In the genomic region with DNA sequence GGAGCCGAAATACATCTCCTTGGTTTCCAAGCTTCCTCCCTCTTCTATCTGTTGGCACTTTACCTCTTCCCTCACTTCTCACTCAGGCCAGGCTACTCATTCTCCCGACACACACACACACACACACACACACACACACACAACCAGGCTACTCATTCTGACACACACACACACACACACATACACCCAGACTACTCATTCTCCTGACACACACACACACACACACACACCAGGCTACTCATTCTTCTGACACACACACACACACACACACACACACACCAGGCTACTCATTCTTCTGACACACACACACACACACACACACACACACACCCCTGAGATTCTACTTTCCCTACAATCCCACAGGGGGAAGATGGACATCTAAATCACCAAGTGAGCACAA, we compare ENCODE assay signal across 8 cellular contexts. TPM values are rescaled to one million over a fixed set of nuclear protein-coding genes. Genes with fewer than 3 reads are reported as not detected.
A peak's percentile ranks its signal among the peaks of the same experiment; 100 is the strongest.
DNase-seq lines count a peak whose midpoint lies in the region; ATAC-seq, FAIRE-seq and TF ChIP-seq lines count a peak whose summit lies in the region.
"Not testable (repeated sequence)": the region's sequence is repeated elsewhere in the genome, so short reads cannot be mapped to it uniquely, and the experiment has no call there.

No MANE protein-coding gene starts in this region.

- H4K20me1 ChIP-seq in H9 (ENCODE audit: control insufficient read depth, insufficient read depth, insufficient read length); H1 (replicated peaks in 1 of 2; ENCODE audit: control insufficient read depth in 1 of 2, insufficient read depth in 2 of 2, low read length in 2 of 2); HepG2 (ENCODE audit: insufficient read depth, low read length): not testable (repeated sequence)

- not testable (repeated sequence) for H3K27ac ChIP-seq in AG04450 (ENCODE audit: low read depth, low read length); H9 (ENCODE audit: insufficient read length, low read depth, low read length); H1 (ENCODE audit: low read depth, low read length); HepG2 (ENCODE audit: extremely low read length, insufficient read depth, low read length)

- not testable (repeated sequence) for H2AK5ac ChIP-seq in H9 (ENCODE audit: insufficient read length, low read length); H1 (ENCODE audit: low read depth, low read length)

- TF ChIP-seq EP300 in H1 (IDR thresholded peaks at IDR 0.05; ENCODE audit: borderline replicate concordance in 1 of 2, low read depth in 2 of 2, low read length in 2 of 2); HepG2 (IDR thresholded peaks at IDR 0.05; ENCODE audit: low read depth in 2 of 2, low read length in 2 of 2); HepG2 (CRISPR knock-in tag; IDR thresholded peaks at IDR 0.05; ENCODE audit: borderline replicate concordance): not testable (repeated sequence)

- not testable (repeated sequence) for H3K14ac ChIP-seq in H9 (ENCODE audit: insufficient read depth, low read length); H1 (ENCODE audit: insufficient read length)

- H3K4me1 Mint-ChIP-seq in H9 = not testable (repeated sequence)

- intact Hi-C loops in HepG2 (cut with micrococcal nuclease; ENCODE audit: unreplicated experiment) = not testable (repeated sequence)

- not testable (repeated sequence) for H2AFZ ChIP-seq in H9 (ENCODE audit: low read length); H1 (ENCODE audit: low read length); HepG2 (ENCODE audit: low read length)

- H3K27me3 ChIP-seq in AG04450 (ENCODE audit: control insufficient read depth, insufficient read depth, low read length); H9 (ENCODE audit: insufficient read depth, low read length); H1 (replicated peaks in 1 of 4; ENCODE audit: control insufficient read depth in 3 of 4, extremely low read depth in 1 of 4, insufficient read depth in 3 of 4, low read length in 3 of 4); HepG2 (ENCODE audit: control insufficient read depth in 1 of 2, insufficient read depth in 2 of 2, low read length in 2 of 2): not testable (repeated sequence)

- not testable (repeated sequence) for H4K91ac ChIP-seq in H9 (ENCODE audit: insufficient read length, low read depth, low read length); H1 (replicated peaks; ENCODE audit: insufficient read length, low read length)

- not testable (repeated sequence) for H3K9me3 ChIP-seq in AG04450 (ENCODE audit: control insufficient read depth, insufficient read depth, low read length); H9 (ENCODE audit: control insufficient read depth, low read depth, low read length); H1 (ENCODE audit: insufficient read depth in 2 of 2, low read depth in 1 of 2, low read length in 1 of 2); HepG2 (ENCODE audit: low read length)

- TF ChIP-seq CTCF in AG04450 (IDR thresholded peaks at IDR 0.05; ENCODE audit: low read depth, low read length); H9 (conservative IDR thresholded peaks at IDR 0.05); astrocyte of the spinal cord (IDR thresholded peaks at IDR 0.05; ENCODE audit: low read depth, low read length); H1 (IDR thresholded peaks at IDR 0.05; ENCODE audit: control extremely low read depth in 1 of 3, insufficient read depth in 1 of 3, low read depth in 1 of 3, low read length in 3 of 3); fibroblast of the aortic adventitia (IDR thresholded peaks at IDR 0.05; ENCODE audit: insufficient read depth, low read length); HepG2 (CRISPR knock-in tag; IDR thresholded peaks at IDR 0.05): not testable (repeated sequence)

- not testable (repeated sequence) for H3K4me3 Mint-ChIP-seq in H9

- H3K36me3 Mint-ChIP-seq in H9 (ENCODE audit: insufficient read depth in 1 of 3, low read depth in 3 of 3) = peaks cover 0 to 40% (median 31%) of the 10 kb centered on the region in 3 experiments; a peak in 5 of 7 replicates

- H3K23ac ChIP-seq in H9 (ENCODE audit: insufficient read length, low read depth, low read length); H1 (ENCODE audit: insufficient read length): not testable (repeated sequence)

- CTCF ChIA-PET in AG04450 (lab: Charles Lee); HepG2 (lab: Yijun Ruan, JAX; ENCODE audit: low intra/inter-chr PET ratio, low total read pairs): not testable (repeated sequence)
- CTCF ChIA-PET in H1 (lab: Charles Lee; ENCODE audit: partially characterized antibody) = interaction anchor here (0.6 kb wide), 1 partner anchor 554 kb away, joined by 3 read pairs; no protein-coding TSS in a partner anchor

- H2BK15ac ChIP-seq in H9 (ENCODE audit: low read depth, low read length); H1 (ENCODE audit: low read length): not testable (repeated sequence)

- not testable (repeated sequence) for H4K5ac ChIP-seq in H9 (ENCODE audit: insufficient read length, low read depth, low read length); H1 (ENCODE audit: insufficient read length, low read depth, low read length)

- H3K27ac Mint-ChIP-seq in H9 = peak overlapping the region in 2 of 3 experiments; percentile 23 to 37; a peak in 2 of 7 replicates

- H3K23me2 ChIP-seq in H9 (ENCODE audit: insufficient read length, low read depth, low read length, poor library complexity, severe bottlenecking); H1 (ENCODE audit: low read depth, low read length): not testable (repeated sequence)

- H3K4ac ChIP-seq in H9 (ENCODE audit: low read depth, low read length); H1 (replicated peaks; ENCODE audit: insufficient read length, low read depth, low read length): not testable (repeated sequence)

- H3K79me2 ChIP-seq in H9 (ENCODE audit: insufficient read depth, low read length); H1 (ENCODE audit: control insufficient read depth in 1 of 2, insufficient read depth in 2 of 2, low read length in 2 of 2); HepG2 (ENCODE audit: insufficient read depth, low read length): not testable (repeated sequence)

- not testable (repeated sequence) for H3K79me1 ChIP-seq in H9 (ENCODE audit: insufficient read depth, low read depth, low read length, poor library complexity, severe bottlenecking); H1 (ENCODE audit: low read depth, low read length)

- not testable (repeated sequence) for H3K9ac ChIP-seq in H9 (ENCODE audit: extremely low read depth, insufficient read length, low read length); H1 (replicated peaks in 1 of 4; ENCODE audit: extremely low read depth in 1 of 4, low read depth in 3 of 4, low read length in 3 of 4); HepG2 (ENCODE audit: insufficient read depth, low read depth, low read length)

- TF ChIP-seq RAD21 in H1 (IDR thresholded peaks at IDR 0.05 in 1 of 2, conservative IDR thresholded peaks at IDR 0.05 in 1 of 2; ENCODE audit: low read depth in 2 of 2, low read length in 2 of 2); HepG2 (CRISPR knock-in tag; IDR thresholded peaks at IDR 0.05): not testable (repeated sequence)

- in situ Hi-C loops in astrocyte of the spinal cord (cut with HindIII; ENCODE audit: low sequenced_read_pairs); HepG2 (cut with HindIII; ENCODE audit: extremely low pct_ligation_motif_present, low pct_unique_long_range_greater_than_20kb): not testable (repeated sequence)

- H3K36me3 ChIP-seq in H1 (ENCODE audit: control insufficient read depth in 2 of 4, insufficient read depth in 4 of 4, low read length in 3 of 4) (peaks cover 2 to 19% (median 4%) of the 10 kb centered on the region in 4 experiments; a peak in 3 of 8 replicates), HepG2 (replicated peaks in 1 of 2; ENCODE audit: control insufficient read depth in 1 of 2, insufficient read depth in 2 of 2, low read length in 2 of 2) (peaks cover 9 to 49% of the 10 kb centered on the region in 2 experiments)

- DNase-seq in AG04450 (ENCODE audit: low read depth, low spot score) (peak; percentile 26), RPMI7951 (ENCODE audit: low read depth) (peak; percentile 8), astrocyte of the spinal cord (ENCODE audit: low read depth, low spot score) (peak; percentile 58), fibroblast of the aortic adventitia (ENCODE audit: low read depth) (peak; percentile 89), renal cortical epithelial cell (ENCODE audit: low read depth) (peak; percentile 79)
- DNase-seq in H9; H1 (ENCODE audit: low read depth in 1 of 2, low spot score in 2 of 2); HepG2 (ENCODE audit: low spot score): not testable (repeated sequence)

- H3K18ac ChIP-seq in H9 (ENCODE audit: insufficient read length, low read depth, low read length); H1 (ENCODE audit: extremely low read depth, low read length): not testable (repeated sequence)

- not testable (repeated sequence) for ATAC-seq in HepG2

- not testable (repeated sequence) for H3K27me3 Mint-ChIP-seq in H9 (ENCODE audit: low read depth)

- H3K9me3 Mint-ChIP-seq in H9 = not testable (repeated sequence)

- not testable (repeated sequence) for H2BK20ac ChIP-seq in H9 (ENCODE audit: low read depth, low read length, poor library complexity, severe bottlenecking); H1 (ENCODE audit: low read length)

- not testable (repeated sequence) for H2BK5ac ChIP-seq in H9 (ENCODE audit: insufficient read length, low read length); H1 (ENCODE audit: low read depth, low read length)

- H3K4me1 ChIP-seq in H9 (ENCODE audit: insufficient read depth, low read length); H1 (replicated peaks in 1 of 4; ENCODE audit: control insufficient read depth in 3 of 4, insufficient read depth in 4 of 4, low read length in 3 of 4); HepG2 (ENCODE audit: insufficient read depth, low read length): not testable (repeated sequence)

- not testable (repeated sequence) for H3K56ac ChIP-seq in H9 (ENCODE audit: insufficient read length, low read depth, low read length)
- H3K56ac ChIP-seq in H1 (replicated peaks; ENCODE audit: insufficient read length, low read depth, low read length) = peak overlapping the region; percentile 71

- H3K4me3 ChIP-seq in AG04450 (ENCODE audit: low read depth, low read length); astrocyte of the spinal cord (ENCODE audit: low read depth, low read length); H1 (ENCODE audit: extremely low read depth in 1 of 4, insufficient read depth in 2 of 4, low read depth in 3 of 4, low read length in 4 of 4); fibroblast of the aortic adventitia (ENCODE audit: low read depth, low read length); HepG2 (replicated peaks in 1 of 3; ENCODE audit: insufficient read depth in 1 of 3, low read depth in 2 of 3, low read length in 3 of 3): not testable (repeated sequence)

- POLR2A ChIA-PET in AG04450 (lab: Yijun Ruan, JAX); H1 (lab: Charles Lee; ENCODE audit: partially characterized antibody); HepG2 (lab: Yijun Ruan, JAX): not testable (repeated sequence)

- H2BK120ac ChIP-seq in H9 (ENCODE audit: low read depth, low read length, poor library complexity, severe bottlenecking); H1 (replicated peaks; ENCODE audit: low read depth, low read length): not testable (repeated sequence)

- not testable (repeated sequence) for FAIRE-seq in H1 (lab: Jason Lieb, UNC)
- FAIRE-seq in HepG2 (lab: Jason Lieb, UNC) = peak; percentile 15

- not testable (repeated sequence) for TF ChIP-seq POLR2A in H1 (IDR thresholded peaks at IDR 0.05; ENCODE audit: control extremely low read depth in 1 of 2, low read depth in 2 of 2, low read length in 2 of 2); HepG2 (IDR thresholded peaks at IDR 0.05; ENCODE audit: insufficient read depth in 1 of 2, low read depth in 2 of 2, low read length in 2 of 2)

- BruUV-seq in HepG2 (replicated peaks; lab: Mats Ljungman, UMichigan) = not testable (repeated sequence)

- not testable (repeated sequence) for H2BK12ac ChIP-seq in H9 (ENCODE audit: insufficient read length, low read depth, low read length); H1 (ENCODE audit: low read depth, low read length)

- not testable (repeated sequence) for H3K4me2 ChIP-seq in H9 (ENCODE audit: insufficient read depth, insufficient read length, low read length); H1 (ENCODE audit: insufficient read depth in 1 of 2, low read depth in 2 of 2, low read length in 2 of 2); HepG2 (ENCODE audit: low read depth, low read length)

- WGBS in H9 (ENCODE audit: extremely low coverage, insufficient read length, low lambda C conversion rate) = no CpG with 5 or more reads among the region's 2 CpGs
- WGBS in H1 (ENCODE audit: extremely low coverage in 1 of 2, insufficient coverage in 1 of 2, insufficient read length in 1 of 2, insufficient replicate concordance in 2 of 2, low coverage in 1 of 2, low lambda C conversion rate in 2 of 2, missing lambda C conversion rate in 1 of 2), 2 experiments = 93% methylated on average over 2 of the region's 2 CpGs; no CpG with 5 or more reads in 1 of the 2 experiments
- WGBS in HepG2 (ENCODE audit: low lambda C conversion rate) = 97% methylated on average over 2 of the region's 2 CpGs

- not testable (repeated sequence) for H4K8ac ChIP-seq in H9 (replicated peaks; ENCODE audit: insufficient read length, low read depth, low read length); H1 (ENCODE audit: extremely low read depth, insufficient read depth, low read length)

- H3T11ph ChIP-seq in H9 (ENCODE audit: low read length) = not testable (repeated sequence)

RNA-seq across cellular contexts. Expression of a gene that starts 10.4 kb away (rescaled TPM):
- polyA plus RNA-seq in AG04450 (2011; rRNA removed) (45.9 and 50.4 TPM in 2 replicates), H1 (2011; rRNA removed) (35.0 and 40.4 TPM in 2 replicates), HepG2 (2011; rRNA removed) (26.2 and 29.9 TPM in 2 replicates)
- polyA minus RNA-seq in AG04450 (2011; rRNA and poly(A)+ RNA removed) = 66.0 and 76.9 TPM in 2 replicates
- total RNA-seq in H9 (2021) (46.5 and 48.2 TPM in 2 replicates), fibroblast of the aortic adventitia (ENCODE audit: low replicate concordance) (22.4 and 33.6 TPM in 2 replicates), HepG2 (2016; rRNA removed; fragmentation: Illumina TruSeq; extraction: Trizol) (24.3 and 26.3 TPM in 2 replicates), renal cortical epithelial cell (14.4 and 29.8 TPM in 2 replicates)
- 19.8 and 26.2 TPM in 2 replicates for total RNA-seq in RPMI7951 (2014; rRNA removed; shearing (Covaris generic))
- total RNA-seq in H1 (2021; fragmentation: NEBNext Ultra II Directional; extraction: Animal tissue kit (Norgen Biotek cat#: 25700)) = 35.8 and 35.9 TPM in 2 replicates
- 36.5 TPM for polyA plus RNA-seq in H1 (2011; cell fraction: cytosol; rRNA removed)
- 67.0 TPM for polyA plus RNA-seq in H1 (2011; cell fraction: nucleus; rRNA removed)
- polyA plus RNA-seq in H1 (2012, experiment 1 of 2) = 37.2 to 43.7 TPM (median 38.4 TPM) in 4 replicates
- polyA plus RNA-seq in H1 (2012, experiment 2 of 2) = 18.2 TPM
- 28.8 TPM for polyA plus RNA-seq in H1 (2013, experiment 1 of 2)
- polyA plus RNA-seq in H1 (2013, experiment 2 of 2) = 30.0 TPM
- polyA minus RNA-seq in H1 (2011; rRNA and poly(A)+ RNA removed) = 43.7 and 44.7 TPM in 2 replicates
- 21.7 TPM for polyA minus RNA-seq in H1 (2011; cell fraction: cytosol; rRNA and poly(A)+ RNA removed)
- 39.6 TPM for polyA minus RNA-seq in H1 (2011; cell fraction: nucleus; rRNA and poly(A)+ RNA removed)
- total RNA-seq in HepG2 (2016; cell fraction: cytosol; rRNA removed; fragmentation: Illumina TruSeq; extraction: Trizol; ENCODE audit: low read depth) = 17.6 and 18.6 TPM in 2 replicates
- total RNA-seq in HepG2 (2016; cell fraction: insoluble cytoplasmic fraction; rRNA removed; fragmentation: Illumina TruSeq; extraction: Trizol) = 22.7 and 27.6 TPM in 2 replicates
- total RNA-seq in HepG2 (2016; cell fraction: membrane; rRNA removed; fragmentation: Illumina TruSeq; extraction: Trizol) = 25.1 and 25.9 TPM in 2 replicates
- 25.8 and 29.0 TPM in 2 replicates for total RNA-seq in HepG2 (2016; cell fraction: nucleus; rRNA removed; fragmentation: Illumina TruSeq; extraction: Trizol)
- 17.5 and 19.1 TPM in 2 replicates for polyA plus RNA-seq in HepG2 (2011; cell fraction: cytosol; rRNA removed)
- 43.6 and 44.8 TPM in 2 replicates for polyA plus RNA-seq in HepG2 (2011; cell fraction: nucleus; rRNA removed)
- polyA plus RNA-seq in HepG2 (2012) = 21.1 and 26.8 TPM in 2 replicates
- 18.0 and 18.4 TPM in 2 replicates for polyA plus RNA-seq in HepG2 (2016; cell fraction: cytosol; fragmentation: Illumina TruSeq; extraction: Trizol; ENCODE audit: low read depth)
- 35.0 and 42.8 TPM in 2 replicates for polyA plus RNA-seq in HepG2 (2016; cell fraction: insoluble cytoplasmic fraction; fragmentation: Illumina TruSeq; extraction: Trizol; ENCODE audit: low read depth)
- 25.5 and 26.7 TPM in 2 replicates for polyA plus RNA-seq in HepG2 (2016; cell fraction: membrane; fragmentation: Illumina TruSeq; extraction: Trizol; ENCODE audit: low read depth)
- 59.5 and 59.7 TPM in 2 replicates for polyA plus RNA-seq in HepG2 (2016; cell fraction: nucleus; fragmentation: Illumina TruSeq; extraction: Trizol; ENCODE audit: insufficient read depth, low read depth)
- 45.5 and 76.2 TPM in 2 replicates for polyA minus RNA-seq in HepG2 (2011; rRNA and poly(A)+ RNA removed; ENCODE audit: low replicate concordance)
- 17.1 and 17.2 TPM in 2 replicates for polyA minus RNA-seq in HepG2 (2011; cell fraction: cytosol; rRNA and poly(A)+ RNA removed)
- 38.6 and 40.3 TPM in 2 replicates for polyA minus RNA-seq in HepG2 (2011; cell fraction: nucleus; rRNA and poly(A)+ RNA removed)

RNA-seq across cellular contexts. Expression of a gene that starts 55.3 kb away (rescaled TPM):
- polyA plus RNA-seq in AG04450 (2011; rRNA removed) (27.8 and 28.8 TPM in 2 replicates), H1 (2011; rRNA removed) (16.9 and 23.4 TPM in 2 replicates), HepG2 (2011; rRNA removed) (24.8 and 29.8 TPM in 2 replicates)
- 47.8 and 55.7 TPM in 2 replicates for polyA minus RNA-seq in AG04450 (2011; rRNA and poly(A)+ RNA removed)
- total RNA-seq in H9 (2021) (18.9 and 19.8 TPM in 2 replicates), fibroblast of the aortic adventitia (ENCODE audit: low replicate concordance) (26.9 and 29.8 TPM in 2 replicates), HepG2 (2016; rRNA removed; fragmentation: Illumina TruSeq; extraction: Trizol) (12.6 and 15.8 TPM in 2 replicates), renal cortical epithelial cell (33.3 and 77.7 TPM in 2 replicates)
- 13.0 and 18.2 TPM in 2 replicates for total RNA-seq in RPMI7951 (2014; rRNA removed; shearing (Covaris generic))
- total RNA-seq in H1 (2021; fragmentation: NEBNext Ultra II Directional; extraction: Animal tissue kit (Norgen Biotek cat#: 25700)) = 18.5 and 20.2 TPM in 2 replicates
- polyA plus RNA-seq in H1 (2011; cell fraction: cytosol; rRNA removed) = 18.1 TPM
- polyA plus RNA-seq in H1 (2011; cell fraction: nucleus; rRNA removed) = 88.0 TPM
- 10.5 to 13.3 TPM (median 12.5 TPM) in 4 replicates for polyA plus RNA-seq in H1 (2012, experiment 1 of 2)
- 1.7 TPM for polyA plus RNA-seq in H1 (2012, experiment 2 of 2)
- 6.5 TPM for polyA plus RNA-seq in H1 (2013, experiment 1 of 2)
- 6.1 TPM for polyA plus RNA-seq in H1 (2013, experiment 2 of 2)
- 39.9 and 47.3 TPM in 2 replicates for polyA minus RNA-seq in H1 (2011; rRNA and poly(A)+ RNA removed)
- 14.8 TPM for polyA minus RNA-seq in H1 (2011; cell fraction: cytosol; rRNA and poly(A)+ RNA removed)
- polyA minus RNA-seq in H1 (2011; cell fraction: nucleus; rRNA and poly(A)+ RNA removed) = 35.2 TPM
- 8.7 and 10.0 TPM in 2 replicates for total RNA-seq in HepG2 (2016; cell fraction: cytosol; rRNA removed; fragmentation: Illumina TruSeq; extraction: Trizol; ENCODE audit: low read depth)
- total RNA-seq in HepG2 (2016; cell fraction: insoluble cytoplasmic fraction; rRNA removed; fragmentation: Illumina TruSeq; extraction: Trizol) = 13.0 and 14.8 TPM in 2 replicates
- total RNA-seq in HepG2 (2016; cell fraction: membrane; rRNA removed; fragmentation: Illumina TruSeq; extraction: Trizol) = 5.7 and 6.5 TPM in 2 replicates
- total RNA-seq in HepG2 (2016; cell fraction: nucleus; rRNA removed; fragmentation: Illumina TruSeq; extraction: Trizol) = 13.8 and 18.4 TPM in 2 replicates
- 11.2 and 11.6 TPM in 2 replicates for polyA plus RNA-seq in HepG2 (2011; cell fraction: cytosol; rRNA removed)
- polyA plus RNA-seq in HepG2 (2011; cell fraction: nucleus; rRNA removed) = 118 TPM in 2 replicates
- polyA plus RNA-seq in HepG2 (2012) = 13.5 and 15.0 TPM in 2 replicates
- 0.43 and 0.50 TPM in 2 replicates for polyA plus RNA-seq in HepG2 (2016; cell fraction: cytosol; fragmentation: Illumina TruSeq; extraction: Trizol; ENCODE audit: low read depth)
- 7.1 and 8.6 TPM in 2 replicates for polyA plus RNA-seq in HepG2 (2016; cell fraction: insoluble cytoplasmic fraction; fragmentation: Illumina TruSeq; extraction: Trizol; ENCODE audit: low read depth)
- 1.5 and 1.7 TPM in 2 replicates for polyA plus RNA-seq in HepG2 (2016; cell fraction: membrane; fragmentation: Illumina TruSeq; extraction: Trizol; ENCODE audit: low read depth)
- 22.3 and 26.9 TPM in 2 replicates for polyA plus RNA-seq in HepG2 (2016; cell fraction: nucleus; fragmentation: Illumina TruSeq; extraction: Trizol; ENCODE audit: insufficient read depth, low read depth)
- 28.7 and 66.5 TPM in 2 replicates for polyA minus RNA-seq in HepG2 (2011; rRNA and poly(A)+ RNA removed; ENCODE audit: low replicate concordance)
- 8.6 and 12.1 TPM in 2 replicates for polyA minus RNA-seq in HepG2 (2011; cell fraction: cytosol; rRNA and poly(A)+ RNA removed)
- polyA minus RNA-seq in HepG2 (2011; cell fraction: nucleus; rRNA and poly(A)+ RNA removed) = 38.9 and 42.6 TPM in 2 replicates
